In the genomic region with DNA sequence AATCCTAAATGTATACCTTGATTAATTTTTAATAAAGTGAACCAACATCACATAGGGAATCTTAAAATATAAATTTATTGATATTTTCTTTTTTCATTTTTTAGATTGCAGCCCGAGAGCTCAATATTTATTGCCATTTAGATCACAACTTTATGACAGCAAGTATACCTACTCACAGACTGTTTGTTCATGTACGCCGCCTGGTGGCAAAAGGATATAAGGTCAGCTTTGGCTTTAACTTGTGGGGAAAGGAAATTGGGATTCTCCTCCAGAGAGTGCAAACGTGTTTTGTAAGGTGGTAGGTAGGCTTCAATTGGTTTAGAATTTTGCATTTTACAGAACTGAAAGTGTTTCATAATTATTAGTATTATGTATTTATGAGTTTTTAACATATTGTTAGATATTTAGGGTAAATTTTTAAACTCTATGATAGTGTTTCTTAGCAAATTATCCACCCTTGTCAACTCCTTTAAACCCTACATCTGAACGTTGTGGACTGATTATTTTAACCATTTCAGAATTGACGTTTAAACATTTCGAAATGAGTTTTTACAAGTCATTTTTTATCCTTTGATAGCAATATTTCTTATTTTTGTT, we compare ENCODE assay signal across 9 cellular contexts. TPM values are rescaled to one million over a fixed set of nuclear protein-coding genes. Genes with fewer than 3 reads are reported as not detected.
DNase-seq lines count a peak whose midpoint lies in the region; FAIRE-seq and TF ChIP-seq lines count a peak whose summit lies in the region.
"Had no signal": no experiment of that assay in that cellular context is flagged by ENCODE, and none has a peak within 500 bp of the region (broad histone marks: within the 10 kb centered on the region; RNA-seq: fewer than 3 reads in every experiment).

No MANE protein-coding gene starts in this region.

- peaks cover 15 to 16% of the 10 kb centered on the region in 2 experiments for H3K36me3 ChIP-seq in trophoblast cell (ENCODE audit: control insufficient read depth in 1 of 2, insufficient read depth in 2 of 2, low read length in 2 of 2)

- peak; percentile 79 for TF ChIP-seq CTCF in LNCAP (IDR thresholded peaks at IDR 0.05)

- no peak overlapping the region for H2AK5ac ChIP-seq in trophoblast cell (ENCODE audit: low read length)

- H3K9me3 ChIP-seq in trophoblast cell (ENCODE audit: insufficient read depth, low read depth, low read length): no peaks in the 10 kb centered on the region

- H3K4me1 ChIP-seq in trophoblast cell (ENCODE audit: control insufficient read depth in 1 of 2, insufficient read depth in 2 of 2, low read length in 2 of 2): no peaks in the 10 kb centered on the region

- no peaks in the 10 kb centered on the region for H3K27me3 ChIP-seq in trophoblast cell (ENCODE audit: insufficient read depth, low read length)

- no peak overlapping the region for H3K27ac ChIP-seq in trophoblast cell (ENCODE audit: low read depth, low read length)
- H3K27ac ChIP-seq: skin epidermis had no signal

- H2BK5ac ChIP-seq in trophoblast cell (ENCODE audit: low read depth, low read length, poor library complexity): no peak overlapping the region

- H2BK120ac ChIP-seq in trophoblast cell (ENCODE audit: insufficient read depth, low read length, poor library complexity): no peak overlapping the region

- no peak overlapping the region for H3K14ac ChIP-seq in trophoblast cell (ENCODE audit: low read length)

- FAIRE-seq in frontal cortex (lab: Jason Lieb, UNC): peak; percentile 85

- no peak overlapping the region for H3K4me2 ChIP-seq in trophoblast cell (ENCODE audit: low read length)

- no peaks in the 10 kb centered on the region for H3K79me2 ChIP-seq in trophoblast cell (ENCODE audit: control insufficient read depth, insufficient read depth, low read length, poor library complexity)

- in situ Hi-C loops in SK-MEL-5 (cut with HindIII; ENCODE audit: low pct_unique_long_range_greater_than_20kb, low sequenced_read_pairs): no loop called here

- H2AFZ ChIP-seq in trophoblast cell (ENCODE audit: insufficient read depth, low read length, poor library complexity): no peak overlapping the region

- H3K23ac ChIP-seq in trophoblast cell (ENCODE audit: low read length): no peak overlapping the region

- no CpG with 5 or more reads among the region's 7 CpGs for WGBS in trophoblast cell (ENCODE audit: extremely low coverage, insufficient coverage, insufficient read length)

- H4K91ac ChIP-seq in trophoblast cell (ENCODE audit: low read depth, low read length): no peak overlapping the region

- no peak overlapping the region for H3K4ac ChIP-seq in trophoblast cell (ENCODE audit: low read depth, low read length)

- no peak overlapping the region for H2BK12ac ChIP-seq in trophoblast cell (ENCODE audit: low read length)

- no peak overlapping the region for H3K18ac ChIP-seq in trophoblast cell (ENCODE audit: low read length)

- H4K8ac ChIP-seq in trophoblast cell (ENCODE audit: low read depth, low read length): no peak overlapping the region

- H3K4me3 ChIP-seq in trophoblast cell (ENCODE audit: low read depth, low read length): no peak overlapping the region
- H3K4me3 ChIP-seq: skin epidermis had no signal

- peak; percentile 52 for DNase-seq in NCI-H2196 (lab: John Stamatoyannopoulos, UW; ENCODE audit: unreplicated experiment)
- DNase-seq in NCI-H2196 treated with DMSO at 0.1 percent for 48 hours (lab: John Stamatoyannopoulos, UW; ENCODE audit: unreplicated experiment): no peak
- DNase-seq in SK-MEL-5 (ENCODE audit: low read depth, low spot score): peak; percentile 89
- DNase-seq in activated naive CD4-positive, alpha-beta T cell (lab: John Stamatoyannopoulos, UW): peak in 3 of 4 experiments; percentile 16 to 33 (median 22)
- DNase-seq in frontal cortex (ENCODE audit: low spot score in 2 of 2): peak; percentile 36 to 46
- DNase-seq in trophoblast cell: peak; percentile 59 to 91
- DNase-seq in 8988T: no peak

- no peak overlapping the region for H3K9ac ChIP-seq in trophoblast cell (ENCODE audit: low read length)

- no peak overlapping the region for H4K12ac ChIP-seq in trophoblast cell (ENCODE audit: low read depth, low read length)

- no peaks in the 10 kb centered on the region for H3K79me1 ChIP-seq in trophoblast cell (ENCODE audit: low read length)

RNA-seq across cellular contexts. Expression of a gene that starts 17.5 kb away (rescaled TPM):
- 40.0 and 42.7 TPM in 2 replicates for total RNA-seq in SK-MEL-5 (2014; rRNA removed; shearing (Covaris generic))
- 59.0 and 60.8 TPM in 2 replicates for polyA plus RNA-seq in SK-MEL-5 (2015; cell fraction: cytosol; rRNA removed)
- polyA plus RNA-seq in SK-MEL-5 (2015; cell fraction: nucleus; rRNA removed): 41.7 and 55.9 TPM in 2 replicates
- total RNA-seq in frontal cortex: 20.4 TPM
- polyA plus RNA-seq in trophoblast cell (2013): 59.0 and 59.3 TPM in 2 replicates

RNA-seq across cellular contexts. Expression of a gene that starts 17.8 kb away (rescaled TPM):
- total RNA-seq in SK-MEL-5 (2014; rRNA removed; shearing (Covaris generic)): 17.4 and 18.7 TPM in 2 replicates
- polyA plus RNA-seq in SK-MEL-5 (2015; cell fraction: cytosol; rRNA removed): 11.9 and 19.7 TPM in 2 replicates
- 10.6 and 12.0 TPM in 2 replicates for polyA plus RNA-seq in SK-MEL-5 (2015; cell fraction: nucleus; rRNA removed)
- total RNA-seq in frontal cortex: 32.6 TPM
- 8.8 and 9.2 TPM in 2 replicates for polyA plus RNA-seq in trophoblast cell (2013)

Comparison
In these comparisons a context has a peak if more than half of its experiments do, and no peak if none do; other contexts are left out.
1. DNase-seq: peak in NCI-H2196 (single experiment), SK-MEL-5 (single experiment), activated naive CD4-positive, alpha-beta T cell (3 of 4), frontal cortex (2 of 2) and trophoblast cell (2 of 2); none in NCI-H2196 treated with DMSO at 0.1 percent for 48 hours (single experiment) and 8988T (single experiment).